30 cellular contexts compared by ENCODE assay signal in genomic region chr10:69068549-69068948, GRCh38. TPM values are rescaled to one million over a fixed set of nuclear protein-coding genes. Genes with fewer than 3 reads are reported as not detected.
DNase-seq lines count a peak whose midpoint lies in the region; ATAC-seq and TF ChIP-seq lines count a peak whose summit lies in the region.
"Had no signal": no experiment of that assay in that cellular context is flagged by ENCODE, and none has a peak within 500 bp of the region (broad histone marks: within the 10 kb centered on the region; RNA-seq: fewer than 3 reads in every experiment).

No MANE protein-coding gene starts in this region.

- H3K4me1 Mint-ChIP-seq in activated T-cell treated with anti-CD3 and anti-CD28 coated beads, Interleukin-2, amount 50 U/mL, for 24 hours (ENCODE audit: low read depth) = peaks cover 42% of the 10 kb centered on the region

- intact Hi-C loops in left ventricle myocardium inferior (cut with micrococcal nuclease) = no loop called here

- 69 to 71% methylated on average over 5 of the region's 5 CpGs for whole genome bisulfite sequencing in upper lobe of left lung, 2 donors

- DNase-seq in cardiac muscle cell (ENCODE audit: low read depth in 1 of 2, low spot score in 1 of 2) (peak in 1 of 2 donors; percentile 87), left ventricle myocardium inferior (no peak), SIG-M5 treated with dmso at 0.1 percent for 504 hours (lab: John Stamatoyannopoulos, UW; ENCODE audit: unreplicated experiment) (peak; percentile 90), fibroblast of pulmonary artery (ENCODE audit: low read depth) (peak; percentile 72), upper lobe of left lung (no peak)
- DNase-seq in activated T-cell treated with anti-CD3 and anti-CD28 coated beads, Interleukin-2, amount 50 U/mL, for 24 hours = no peak
- no peak for DNase-seq in stimulated activated CD4-positive, alpha-beta T cell treated with anti-CD3 and anti-CD28 coated beads, Interleukin-4, amount 100 ng/mL, for 24 hours
- DNase-seq: 8988T; activated B cell treated with CpG ODN at 0.5 μM for 24 hours; activated CD4-positive, alpha-beta T cell treated with anti-CD3 and anti-CD28 coated beads, Interleukin-2, amount 50 U/mL, for 4 hours; activated naive CD4-positive, alpha-beta T cell treated with anti-CD3 and anti-CD28 coated beads for 36 hours; amygdala; CD8-positive, alpha-beta memory T cell; effector CD8-positive, alpha-beta T cell; foreskin keratinocyte; heart right ventricle; KG1; mammary epithelial cell; MG63; NCI-H146; NCI-H774; PC-3; sigmoid colon; T1000 had no signal

- H3K27ac ChIP-seq in cardiac muscle cell = peak overlapping the region; percentile 49
- no peak overlapping the region for H3K27ac ChIP-seq in left ventricle myocardium inferior (replicated peaks)
- peak overlapping the region in 3 of 4 donors; percentile 6 to 70 (median 12) for H3K27ac ChIP-seq in upper lobe of left lung
- H3K27ac ChIP-seq: epithelial cell of prostate, foreskin keratinocyte, sigmoid colon, thoracic aorta had no signal

- no peaks in the 10 kb centered on the region for H3K9me3 Mint-ChIP-seq in activated T-cell treated with anti-CD3 and anti-CD28 coated beads, Interleukin-2, amount 50 U/mL, for 24 hours
- H3K9me3 Mint-ChIP-seq: activated B cell treated with CpG ODN at 0.5 μM for 24 hours; activated naive CD4-positive, alpha-beta T cell treated with anti-CD3 and anti-CD28 coated beads for 36 hours; CD8-positive, alpha-beta memory T cell; H9 had no signal

- TF ChIP-seq CTCF in cardiac muscle cell (IDR thresholded peaks at IDR 0.05; ENCODE audit: low read depth, low read length) (no peak), left ventricle myocardium inferior (IDR thresholded peaks at IDR 0.05; ENCODE audit: borderline replicate concordance) (no peak), fibroblast of pulmonary artery (IDR thresholded peaks at IDR 0.05; ENCODE audit: low read length, missing control alignments) (no peak), upper lobe of left lung (IDR thresholded peaks at IDR 0.05) (no peak)

- ATAC-seq in upper lobe of left lung (ENCODE audit: low FRiP score in 2 of 2) (no peak), HG03520 (IDR thresholded peaks at IDR 0.05; ENCODE audit: unreplicated experiment) (no peak)
- ATAC-seq: foreskin keratinocyte, PC-3 had no signal

- no peak overlapping the region for H3K4me3 Mint-ChIP-seq in activated T-cell treated with anti-CD3 and anti-CD28 coated beads, Interleukin-2, amount 50 U/mL, for 24 hours
- H3K4me3 Mint-ChIP-seq: activated B cell treated with CpG ODN at 0.5 μM for 24 hours; activated naive CD4-positive, alpha-beta T cell treated with anti-CD3 and anti-CD28 coated beads for 36 hours; CD8-positive, alpha-beta memory T cell; H9; stimulated activated naive CD8-positive, alpha-beta T cell treated with anti-CD3 and anti-CD28 coated beads, Interleukin-15, Interleukin-2, amounts not matched to agents 100 ng/mL and 50 ng/mL, for 24 hours had no signal

- H3K9me3 ChIP-seq in cardiac muscle cell (ENCODE audit: low read depth) (no peaks in the 10 kb centered on the region), left ventricle myocardium inferior (replicated peaks) (no peaks in the 10 kb centered on the region), upper lobe of left lung (no peaks in the 10 kb centered on the region)
- H3K9me3 ChIP-seq: heart right ventricle, MG63, sigmoid colon, thoracic aorta had no signal

- no peak for TF ChIP-seq EP300 in upper lobe of left lung (IDR thresholded peaks at IDR 0.05)

- no peaks in the 10 kb centered on the region for H3K36me3 Mint-ChIP-seq in activated T-cell treated with anti-CD3 and anti-CD28 coated beads, Interleukin-2, amount 50 U/mL, for 24 hours (ENCODE audit: low read depth)
- H3K36me3 Mint-ChIP-seq: CD8-positive, alpha-beta memory T cell had no signal

- H3K27me3 Mint-ChIP-seq in activated T-cell treated with anti-CD3 and anti-CD28 coated beads, Interleukin-2, amount 50 U/mL, for 24 hours = no peaks in the 10 kb centered on the region
- H3K27me3 Mint-ChIP-seq: activated B cell treated with CpG ODN at 0.5 μM for 24 hours; stimulated activated naive CD8-positive, alpha-beta T cell treated with anti-CD3 and anti-CD28 coated beads, Interleukin-15, Interleukin-2, amounts not matched to agents 100 ng/mL and 50 ng/mL, for 24 hours had no signal

- H3K4me3 ChIP-seq in cardiac muscle cell (no peak overlapping the region), left ventricle myocardium inferior (no peak overlapping the region), fibroblast of pulmonary artery (replicated peaks; ENCODE audit: low read depth, low read length) (no peak overlapping the region), upper lobe of left lung (no peak overlapping the region)
- H3K4me3 ChIP-seq: heart right ventricle, MG63, sigmoid colon, thoracic aorta had no signal

- no peaks in the 10 kb centered on the region for H3K36me3 ChIP-seq in cardiac muscle cell
- H3K36me3 ChIP-seq in left ventricle myocardium inferior = no peaks in the 10 kb centered on the region
- no peaks in the 10 kb centered on the region for H3K36me3 ChIP-seq in upper lobe of left lung
- H3K36me3 ChIP-seq: heart right ventricle, MG63, sigmoid colon, thoracic aorta had no signal

- H3K4me1 ChIP-seq in cardiac muscle cell (ENCODE audit: low read depth) (no peaks in the 10 kb centered on the region), left ventricle myocardium inferior (peaks cover 19% of the 10 kb centered on the region), upper lobe of left lung (peaks cover 8 to 13% (median 10%) of the 10 kb centered on the region in 4 donors)

- H3K27me3 ChIP-seq in cardiac muscle cell = no peaks in the 10 kb centered on the region
- H3K27me3 ChIP-seq in left ventricle myocardium inferior (ENCODE audit: low read depth) = no peaks in the 10 kb centered on the region
- no peaks in the 10 kb centered on the region for H3K27me3 ChIP-seq in upper lobe of left lung
- H3K27me3 ChIP-seq: foreskin keratinocyte, heart right ventricle, MG63, sigmoid colon had no signal

- no peak overlapping the region for H3K27ac Mint-ChIP-seq in activated T-cell treated with anti-CD3 and anti-CD28 coated beads, Interleukin-2, amount 50 U/mL, for 24 hours
- H3K27ac Mint-ChIP-seq: activated B cell treated with CpG ODN at 0.5 μM for 24 hours; activated naive CD4-positive, alpha-beta T cell treated with anti-CD3 and anti-CD28 coated beads for 36 hours; CD8-positive, alpha-beta memory T cell; progenitor cell of endocrine pancreas had no signal

- TF ChIP-seq POLR2A in upper lobe of left lung (IDR thresholded peaks at IDR 0.05) = no peak

RNA-seq across cellular contexts. Expression of gene SRGN, which starts 19.4 kb away (rescaled TPM):
- total RNA-seq in cardiac muscle cell (not detected in 2 replicates), left ventricle myocardium inferior (37.2 TPM), upper lobe of left lung (100 to 1,000 TPM in 5 of 6 donors, 10 to 100 TPM in 1; 96.4 to 326 (median 203) TPM)
- 0.62 TPM in 1 of 2 replicates, not detected in the other for polyA plus RNA-seq in cardiac muscle cell
- total RNA-seq: H9, progenitor cell of endocrine pancreas had no signal

RNA-seq across cellular contexts. Expression of gene VPS26A, which starts 55.4 kb away (rescaled TPM):
- total RNA-seq in cardiac muscle cell (12.8 and 14.1 TPM in 2 replicates), left ventricle myocardium inferior (33.1 TPM), upper lobe of left lung (10 to 100 TPM; 18.9 to 57.7 (median 40.9) TPM)
- 53.9 and 54.0 TPM in 2 replicates for polyA plus RNA-seq in cardiac muscle cell

Comparison
In these comparisons a context has a peak if more than half of its experiments do, and no peak if none do; other contexts are left out.
1. RNA of gene SRGN, which starts 19.4 kb away (total RNA-seq): 96.4 to 326 TPM in upper lobe of left lung and 37.2 TPM in left ventricle myocardium inferior (single experiment); not detected in cardiac muscle cell; every median in the first group is over 10 times any median in the second.
2. DNase-seq: peak in SIG-M5 treated with dmso at 0.1 percent for 504 hours (single experiment) and fibroblast of pulmonary artery (single experiment); none in left ventricle myocardium inferior (single experiment), upper lobe of left lung (0 of 2), activated T-cell treated with anti-CD3 and anti-CD28 coated beads, Interleukin-2, amount 50 U/mL, for 24 hours (single experiment) and stimulated activated CD4-positive, alpha-beta T cell treated with anti-CD3 and anti-CD28 coated beads, Interleukin-4, amount 100 ng/mL, for 24 hours (single experiment).